Comparison of ENCODE assay signal across 8 cellular contexts in the genomic region with DNA sequence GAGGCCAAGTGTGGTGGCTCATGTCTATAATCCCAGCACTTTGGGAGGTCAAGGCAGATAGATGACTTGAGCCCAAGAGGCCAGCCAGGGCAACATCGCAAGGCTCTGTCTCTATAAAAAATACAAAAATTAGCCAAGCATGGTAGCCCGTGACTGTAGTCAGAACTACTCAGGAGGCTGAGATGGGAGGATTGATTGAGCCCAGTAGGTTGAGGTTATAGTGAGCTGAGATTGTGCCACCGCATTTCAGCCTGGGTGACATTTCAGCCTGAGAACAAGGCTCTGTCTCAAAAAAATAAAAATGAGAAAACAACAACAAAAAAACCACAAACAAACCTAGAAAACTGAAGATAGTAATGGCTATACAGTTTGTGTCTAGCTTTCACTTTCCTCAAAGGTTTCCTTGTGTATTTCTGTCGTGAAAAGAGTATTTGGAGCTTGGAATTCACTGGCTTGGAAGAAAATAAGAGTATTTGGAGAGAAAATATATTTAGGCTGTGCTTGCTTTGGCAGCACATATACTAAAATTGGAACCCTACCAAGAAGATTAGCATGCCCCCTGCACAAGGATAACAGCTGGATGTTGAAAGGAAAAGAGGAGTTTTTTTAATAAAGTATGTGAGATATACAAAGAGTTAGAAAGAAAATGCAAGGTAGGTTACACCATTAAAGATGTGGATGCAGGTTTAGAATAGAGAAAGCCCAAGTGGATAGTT. TPM values are rescaled to one million over a fixed set of nuclear protein-coding genes. Genes with fewer than 3 reads are reported as not detected.
DNase-seq lines count a peak whose midpoint lies in the region; ATAC-seq, FAIRE-seq and TF ChIP-seq lines count a peak whose summit lies in the region.

No MANE protein-coding gene starts in this region.

- H3K27me3 Mint-ChIP-seq in astrocyte (ENCODE audit: low read depth, unreplicated experiment): no peaks in the 10 kb centered on the region

- H3K4me1 ChIP-seq in right cardiac atrium (ENCODE audit: control insufficient read depth, insufficient read depth, low read length) (peaks cover 1% of the 10 kb centered on the region), astrocyte (ENCODE audit: insufficient read depth, low read length) (peaks cover 9% of the 10 kb centered on the region), lung (ENCODE audit: control insufficient read depth in 2 of 2, insufficient read depth in 2 of 2, low read length in 2 of 2) (peaks cover 0 to 7% of the 10 kb centered on the region in 2 donors), vagina (peaks cover 38% of the 10 kb centered on the region)

- TF ChIP-seq CTCF in astrocyte (IDR thresholded peaks at IDR 0.05; ENCODE audit: insufficient read depth, low read depth, low read length): no peak
- TF ChIP-seq CTCF in lung (IDR thresholded peaks at IDR 0.05; ENCODE audit: control extremely low read depth, extremely low read depth): no peak
- no peak for TF ChIP-seq CTCF in vagina (IDR thresholded peaks at IDR 0.05)

- no peak for FAIRE-seq in astrocyte (lab: Jason Lieb, UNC)

- H3K4me1 Mint-ChIP-seq in astrocyte (ENCODE audit: low read depth, unreplicated experiment): peaks cover 8% of the 10 kb centered on the region

- ATAC-seq in right cardiac atrium (no peak), Right ventricle myocardium inferior (no peak), lung (ENCODE audit: insufficient read depth, low FRiP score) (no peak)

- H3K4me3 ChIP-seq in right cardiac atrium (ENCODE audit: low read length): peak overlapping the region; percentile 9
- peak overlapping the region; percentile 14 for H3K4me3 ChIP-seq in astrocyte (ENCODE audit: insufficient read depth, low read depth, low read length)
- H3K4me3 ChIP-seq in lung: no peak overlapping the region
- H3K4me3 ChIP-seq in vagina: peak overlapping the region; percentile 3 to 20

- DNase-seq in right cardiac atrium: no peak
- no peak for DNase-seq in Right ventricle myocardium inferior (ENCODE audit: missing footprints)
- no peak for DNase-seq in astrocyte (ENCODE audit: low read depth)
- DNase-seq in lung (ENCODE audit: low spot score): no peak
- DNase-seq in vagina (ENCODE audit: extremely low spot score in 2 of 2): no peak
- DNase-seq in NCI-H146 (lab: John Stamatoyannopoulos, UW): no peak
- no peak for DNase-seq in UCSD-AML1 (lab: John Stamatoyannopoulos, UW; ENCODE audit: unreplicated experiment)
- no peak for DNase-seq in NCI-H2029 (lab: John Stamatoyannopoulos, UW)

- no peaks in the 10 kb centered on the region for H3K9me3 ChIP-seq in right cardiac atrium (ENCODE audit: control insufficient read depth, low read length)
- no peaks in the 10 kb centered on the region for H3K9me3 ChIP-seq in astrocyte (ENCODE audit: insufficient read depth, low read depth, low read length)
- H3K9me3 ChIP-seq in lung (ENCODE audit: control insufficient read depth in 2 of 2, insufficient read depth in 1 of 2, low read length in 1 of 2): no peaks in the 10 kb centered on the region
- no peaks in the 10 kb centered on the region for H3K9me3 ChIP-seq in vagina

- H3K27ac Mint-ChIP-seq in astrocyte (ENCODE audit: unreplicated experiment): peak overlapping the region; percentile 81

- TF ChIP-seq POLR2A in vagina (IDR thresholded peaks at IDR 0.05): no peak

- no peaks in the 10 kb centered on the region for H3K27me3 ChIP-seq in right cardiac atrium (ENCODE audit: control insufficient read depth, insufficient read depth)
- H3K27me3 ChIP-seq in astrocyte (ENCODE audit: insufficient read depth, low read length): no peaks in the 10 kb centered on the region
- H3K27me3 ChIP-seq in lung (ENCODE audit: control insufficient read depth, insufficient read depth): no peaks in the 10 kb centered on the region
- H3K27me3 ChIP-seq in vagina: no peaks in the 10 kb centered on the region

- H3K4me3 Mint-ChIP-seq in astrocyte (ENCODE audit: unreplicated experiment): no peak overlapping the region

- no peaks in the 10 kb centered on the region for H3K9me3 Mint-ChIP-seq in astrocyte (ENCODE audit: unreplicated experiment)

- H4K20me1 ChIP-seq in astrocyte (ENCODE audit: insufficient read depth, low read length): no peaks in the 10 kb centered on the region

- H2AFZ ChIP-seq in astrocyte (ENCODE audit: low read depth, low read length): no peak overlapping the region

- H3K27ac ChIP-seq in right cardiac atrium (ENCODE audit: low read length) (peak overlapping the region; percentile 22), astrocyte (ENCODE audit: low read depth, low read length) (no peak overlapping the region), lung (ENCODE audit: low read depth in 1 of 2, low read length in 1 of 2) (peak overlapping the region; percentile 85), vagina (peak overlapping the region; percentile 65)

- peaks cover 1% of the 10 kb centered on the region for H3K36me3 Mint-ChIP-seq in astrocyte (ENCODE audit: low read depth, unreplicated experiment)

- intact Hi-C loops in right cardiac atrium (cut with DNase I) (no loop called here), Right ventricle myocardium inferior (cut with DNase I) (no loop called here), vagina (cut with DNase I) (no loop called here)

- H3K4me2 ChIP-seq in astrocyte (ENCODE audit: low read length): peak overlapping the region; percentile 60

- H3K36me3 ChIP-seq in astrocyte (ENCODE audit: insufficient read depth, low read length) (no peaks in the 10 kb centered on the region), lung (ENCODE audit: control insufficient read depth in 2 of 2, insufficient read depth in 2 of 2, low read length in 2 of 2) (no peaks in the 10 kb centered on the region), vagina (no peaks in the 10 kb centered on the region)

- H3K9ac ChIP-seq in astrocyte (ENCODE audit: low read length): no peak overlapping the region

- 49% methylated on average over 4 of the region's 4 CpGs for WGBS in right cardiac atrium
- 62 to 72% methylated on average over 4 of the region's 4 CpGs for WGBS in lung, 2 donors

- H3K79me2 ChIP-seq in astrocyte (ENCODE audit: insufficient read depth, low read length): no peaks in the 10 kb centered on the region

RNA-seq across cellular contexts. Expression of a gene that starts 3.9 kb away (rescaled TPM):
- 10 to 100 TPM in 3 of 4 donors, 1 to 10 TPM in 1; 8.7 to 11.9 (median 11.7) TPM for total RNA-seq in right cardiac atrium
- polyA plus RNA-seq in right cardiac atrium: 6.2 TPM
- 10.6 TPM for total RNA-seq in Right ventricle myocardium inferior
- 2.2 and 2.6 TPM in 2 replicates for total RNA-seq in astrocyte
- total RNA-seq in lung: 10 to 100 TPM; 20.2 to 44.5 TPM
- polyA plus RNA-seq in lung: 10 to 100 TPM in 1 of 2 donors, 1 to 10 TPM in 1; 8.7 to 61.0 TPM
- total RNA-seq in vagina: 7.1 TPM

RNA-seq across cellular contexts. Expression of a gene that starts 33.6 kb away (rescaled TPM):
- total RNA-seq in right cardiac atrium (10 to 100 TPM; 29.6 to 35.0 (median 31.9) TPM), Right ventricle myocardium inferior (32.4 TPM), astrocyte (69.9 and 72.0 TPM in 2 replicates), lung (10 to 100 TPM; 31.0 to 99.9 TPM), vagina (52.1 TPM)
- polyA plus RNA-seq in right cardiac atrium (21.1 TPM), lung (10 to 100 TPM; 16.7 to 26.7 TPM)
